Comparison of ENCODE assay signal across 15 cellular contexts in genomic region chr1:164675342-164675904, GRCh38.
A peak's percentile ranks its signal among the peaks of the same experiment; 100 is the strongest.
DNase-seq lines count a peak whose midpoint lies in the region; ATAC-seq and TF ChIP-seq lines count a peak whose summit lies in the region.
"Had no signal": no experiment of that assay in that cellular context is flagged by ENCODE, and none has a peak within 500 bp of the region (broad histone marks: within the 10 kb centered on the region; RNA-seq: fewer than 3 reads in every experiment).

No MANE protein-coding gene starts in this region.

- no peaks in the 10 kb centered on the region for H3K4me1 Mint-ChIP-seq in activated CD4-positive, alpha-beta T cell treated with anti-CD3 and anti-CD28 coated beads, Interleukin-2, amount 10 ng/mL, durations not matched to agents 24 days and 14 days
- H3K4me1 Mint-ChIP-seq: activated B cell treated with CpG ODN at 0.5 μM for 24 hours had no signal

- intact Hi-C loops in activated CD4-positive, alpha-beta T cell treated with anti-CD3 and anti-CD28 coated beads, Interleukin-2, amount 10 ng/mL, durations not matched to agents 24 days and 14 days (cut with micrococcal nuclease) = no loop called here
- intact Hi-C loops in gastrocnemius medialis (cut with DNase I; ENCODE audit: low total_unique reads) = no loop called here

- in situ Hi-C loops in gastrocnemius medialis (cut with MboI; ENCODE audit: low sequenced_read_pairs in 4 of 4) = loop anchor here in 1 of 4 donors (25.0 kb wide), 1 partner anchor 112 kb away; no protein-coding TSS in a partner anchor

- no peak overlapping the region for H3K27ac ChIP-seq in epithelial cell of prostate
- peak overlapping the region; percentile 76 to 92 (median 80) for H3K27ac ChIP-seq in gastrocnemius medialis
- H3K27ac ChIP-seq: skin epidermis had no signal

- H3K36me3 ChIP-seq in gastrocnemius medialis = no peaks in the 10 kb centered on the region

- H3K9me3 ChIP-seq in gastrocnemius medialis = no peaks in the 10 kb centered on the region

- H3K9me3 Mint-ChIP-seq in activated CD4-positive, alpha-beta T cell treated with anti-CD3 and anti-CD28 coated beads, Interleukin-2, amount 10 ng/mL, durations not matched to agents 24 days and 14 days = no peaks in the 10 kb centered on the region
- H3K9me3 Mint-ChIP-seq: activated B cell treated with CpG ODN at 0.5 μM for 24 hours had no signal

- peak; percentile 31 for DNase-seq in activated CD4-positive, alpha-beta T cell treated with anti-CD3 and anti-CD28 coated beads for 48 hours
- DNase-seq in activated CD4-positive, alpha-beta T cell treated with anti-CD3 and anti-CD28 coated beads, Interleukin-2, amount 10 ng/mL, durations not matched to agents 24 days and 14 days = no peak
- peak; percentile 54 for DNase-seq in M059J (ENCODE audit: low read depth)
- DNase-seq in epithelial cell of prostate (ENCODE audit: low read depth, low spot score) = peak; percentile 24
- no peak for DNase-seq in gastrocnemius medialis
- no peak for DNase-seq in DMS79 (lab: John Stamatoyannopoulos, UW)
- DNase-seq: activated B cell treated with CpG ODN at 0.5 μM for 24 hours, GDM1, glutamatergic neuron, NCI-H2081, NCI-H82, occipital lobe had no signal

- H3K36me3 Mint-ChIP-seq in activated CD4-positive, alpha-beta T cell treated with anti-CD3 and anti-CD28 coated beads, Interleukin-2, amount 10 ng/mL, durations not matched to agents 24 days and 14 days (ENCODE audit: low read depth) = no peaks in the 10 kb centered on the region

- ATAC-seq in gastrocnemius medialis (no peak), HG03045 (IDR thresholded peaks at IDR 0.05; ENCODE audit: unreplicated experiment) (no peak), HG03175 (IDR thresholded peaks at IDR 0.05; ENCODE audit: unreplicated experiment) (no peak)

- TF ChIP-seq POLR2A in gastrocnemius medialis (IDR thresholded peaks at IDR 0.05) = no peak

- H3K4me1 ChIP-seq in gastrocnemius medialis = peaks cover 46 to 57% of the 10 kb centered on the region in 2 donors

- no peak overlapping the region for H3K27ac Mint-ChIP-seq in activated CD4-positive, alpha-beta T cell treated with anti-CD3 and anti-CD28 coated beads, Interleukin-2, amount 10 ng/mL, durations not matched to agents 24 days and 14 days
- H3K27ac Mint-ChIP-seq: activated B cell treated with CpG ODN at 0.5 μM for 24 hours had no signal

- no peaks in the 10 kb centered on the region for H3K27me3 Mint-ChIP-seq in activated CD4-positive, alpha-beta T cell treated with anti-CD3 and anti-CD28 coated beads, Interleukin-2, amount 10 ng/mL, durations not matched to agents 24 days and 14 days
- H3K27me3 Mint-ChIP-seq: activated B cell treated with CpG ODN at 0.5 μM for 24 hours had no signal

- no peak overlapping the region for H3K4me3 Mint-ChIP-seq in activated CD4-positive, alpha-beta T cell treated with anti-CD3 and anti-CD28 coated beads, Interleukin-2, amount 10 ng/mL, durations not matched to agents 24 days and 14 days
- H3K4me3 Mint-ChIP-seq: activated B cell treated with CpG ODN at 0.5 μM for 24 hours had no signal

- TF ChIP-seq CTCF in gastrocnemius medialis (IDR thresholded peaks at IDR 0.05 in 4 of 5, conservative IDR thresholded peaks at IDR 0.05 in 1 of 5) = no peak

- H3K4me3 ChIP-seq in gastrocnemius medialis = no peak overlapping the region
- H3K4me3 ChIP-seq: skin epidermis had no signal

- H3K27me3 ChIP-seq in gastrocnemius medialis = no peaks in the 10 kb centered on the region

Comparison
In these comparisons a context has a peak if more than half of its experiments do, and no peak if none do; other contexts are left out.
1. DNase-seq: peak in activated CD4-positive, alpha-beta T cell treated with anti-CD3 and anti-CD28 coated beads for 48 hours (single experiment), M059J (single experiment) and epithelial cell of prostate (single experiment); none in activated CD4-positive, alpha-beta T cell treated with anti-CD3 and anti-CD28 coated beads, Interleukin-2, amount 10 ng/mL, durations not matched to agents 24 days and 14 days (single experiment), gastrocnemius medialis (0 of 2) and DMS79 (single experiment).